ENCODE assay signal across 24 cellular contexts in genomic region chrX:31800219-31800618, GRCh38.
"Had no signal": no experiment of that assay in that cellular context is flagged by ENCODE, and none has a peak within 500 bp of the region (broad histone marks: within the 10 kb centered on the region; RNA-seq: fewer than 3 reads in every experiment).

No MANE protein-coding gene starts in this region.

- H2AFZ ChIP-seq: neural progenitor cell, parathyroid adenoma had no signal

- H3K4me1 ChIP-seq: neural progenitor cell, parathyroid adenoma, psoas muscle, stomach, thyroid gland, tibial nerve, upper lobe of left lung, vagina had no signal

- H3K9me3 ChIP-seq: ovary, psoas muscle, stomach, thoracic aorta, thyroid gland, tibial nerve, upper lobe of left lung, vagina had no signal

- H3K4me2 ChIP-seq: neural progenitor cell had no signal

- ATAC-seq: natural killer cell; right cardiac atrium; sciatic nerve; stimulated activated effector memory CD8-positive, alpha-beta T cell treated with anti-CD3 and anti-CD28 coated beads, Interleukin-12 subunit alpha, Interleukin-12 subunit beta, amount 100 ng/mL, for 72 hours; stimulated activated naive B cell treated with anti-CD40 and anti-IgM and Interleukin-4, amounts not matched to agents 10 μg/mL and 1 μg/mL and 100 μg/mL, for 72 hours had no signal

- FAIRE-seq: small intestine, urothelium cell line had no signal

- H3K27ac ChIP-seq: neural progenitor cell, ovary, parathyroid adenoma, psoas muscle, stomach, thoracic aorta, thyroid gland, tibial nerve, upper lobe of left lung, vagina had no signal

- H3K4me3 ChIP-seq: neural progenitor cell, ovary, psoas muscle, stomach, thoracic aorta, thyroid gland, tibial nerve, upper lobe of left lung, vagina had no signal

- H3K9ac ChIP-seq: neural progenitor cell, parathyroid adenoma had no signal

- H3K27me3 ChIP-seq: neural progenitor cell, ovary, stomach, thyroid gland, tibial nerve, upper lobe of left lung, vagina had no signal

- H3K79me2 ChIP-seq: parathyroid adenoma had no signal

- H3K36me3 ChIP-seq: neural progenitor cell, ovary, stomach, thoracic aorta, thyroid gland, tibial nerve, upper lobe of left lung, vagina had no signal

- DNase-seq: natural killer cell; occipital lobe; ovary; psoas muscle; right cardiac atrium; small intestine; stimulated activated CD4-positive, alpha-beta T cell treated with anti-CD3 and anti-CD28 coated beads, Interleukin-15, amount 100 ng/mL, for 24 hours; stimulated activated CD4-positive, alpha-beta T cell treated with anti-CD3 and anti-CD28 coated beads, Interleukin-2, amount 100 ng/mL, for 24 hours; stimulated activated CD4-positive, alpha-beta T cell treated with anti-CD3 and anti-CD28 coated beads, Interleukin-2, amount 100 ng/mL, for 48 hours; stimulated activated CD4-positive, alpha-beta T cell treated with anti-CD3 and anti-CD28 coated beads, Interleukin-4, amount 100 ng/mL, for 24 hours; stimulated activated naive B cell treated with anti-CD40 and anti-IgM and Interleukin-4, amounts not matched to agents 10 μg/mL and 1 μg/mL and 100 μg/mL, for 72 hours; stimulated activated naive CD4-positive, alpha-beta T cell treated with Interleukin-2 at 50 U/mL for 16 hours; stomach; thyroid gland; trophoblast cell; upper lobe of left lung had no signal
